Comparison of ENCODE assay signal across 1 cellular context in genomic region chr3:122536634-122537033, GRCh38.
TF ChIP-seq lines count a peak whose summit lies in the region.

No MANE protein-coding gene starts in this region.

TF ChIP-seq in H1, 55 proteins besides CTCF, POLR2A, EP300 and RAD21:
- no peak for TF ChIP-seq CREB1 (IDR thresholded peaks at IDR 0.05)
- TF ChIP-seq TEAD4 (IDR thresholded peaks at IDR 0.05; ENCODE audit: low read depth, low read length) = no peak
- no peak for TF ChIP-seq TAF7 (optimal IDR thresholded peaks at IDR 0.05; ENCODE audit: borderline replicate concordance, low read depth, low read length)
- TF ChIP-seq, protein P1, sequence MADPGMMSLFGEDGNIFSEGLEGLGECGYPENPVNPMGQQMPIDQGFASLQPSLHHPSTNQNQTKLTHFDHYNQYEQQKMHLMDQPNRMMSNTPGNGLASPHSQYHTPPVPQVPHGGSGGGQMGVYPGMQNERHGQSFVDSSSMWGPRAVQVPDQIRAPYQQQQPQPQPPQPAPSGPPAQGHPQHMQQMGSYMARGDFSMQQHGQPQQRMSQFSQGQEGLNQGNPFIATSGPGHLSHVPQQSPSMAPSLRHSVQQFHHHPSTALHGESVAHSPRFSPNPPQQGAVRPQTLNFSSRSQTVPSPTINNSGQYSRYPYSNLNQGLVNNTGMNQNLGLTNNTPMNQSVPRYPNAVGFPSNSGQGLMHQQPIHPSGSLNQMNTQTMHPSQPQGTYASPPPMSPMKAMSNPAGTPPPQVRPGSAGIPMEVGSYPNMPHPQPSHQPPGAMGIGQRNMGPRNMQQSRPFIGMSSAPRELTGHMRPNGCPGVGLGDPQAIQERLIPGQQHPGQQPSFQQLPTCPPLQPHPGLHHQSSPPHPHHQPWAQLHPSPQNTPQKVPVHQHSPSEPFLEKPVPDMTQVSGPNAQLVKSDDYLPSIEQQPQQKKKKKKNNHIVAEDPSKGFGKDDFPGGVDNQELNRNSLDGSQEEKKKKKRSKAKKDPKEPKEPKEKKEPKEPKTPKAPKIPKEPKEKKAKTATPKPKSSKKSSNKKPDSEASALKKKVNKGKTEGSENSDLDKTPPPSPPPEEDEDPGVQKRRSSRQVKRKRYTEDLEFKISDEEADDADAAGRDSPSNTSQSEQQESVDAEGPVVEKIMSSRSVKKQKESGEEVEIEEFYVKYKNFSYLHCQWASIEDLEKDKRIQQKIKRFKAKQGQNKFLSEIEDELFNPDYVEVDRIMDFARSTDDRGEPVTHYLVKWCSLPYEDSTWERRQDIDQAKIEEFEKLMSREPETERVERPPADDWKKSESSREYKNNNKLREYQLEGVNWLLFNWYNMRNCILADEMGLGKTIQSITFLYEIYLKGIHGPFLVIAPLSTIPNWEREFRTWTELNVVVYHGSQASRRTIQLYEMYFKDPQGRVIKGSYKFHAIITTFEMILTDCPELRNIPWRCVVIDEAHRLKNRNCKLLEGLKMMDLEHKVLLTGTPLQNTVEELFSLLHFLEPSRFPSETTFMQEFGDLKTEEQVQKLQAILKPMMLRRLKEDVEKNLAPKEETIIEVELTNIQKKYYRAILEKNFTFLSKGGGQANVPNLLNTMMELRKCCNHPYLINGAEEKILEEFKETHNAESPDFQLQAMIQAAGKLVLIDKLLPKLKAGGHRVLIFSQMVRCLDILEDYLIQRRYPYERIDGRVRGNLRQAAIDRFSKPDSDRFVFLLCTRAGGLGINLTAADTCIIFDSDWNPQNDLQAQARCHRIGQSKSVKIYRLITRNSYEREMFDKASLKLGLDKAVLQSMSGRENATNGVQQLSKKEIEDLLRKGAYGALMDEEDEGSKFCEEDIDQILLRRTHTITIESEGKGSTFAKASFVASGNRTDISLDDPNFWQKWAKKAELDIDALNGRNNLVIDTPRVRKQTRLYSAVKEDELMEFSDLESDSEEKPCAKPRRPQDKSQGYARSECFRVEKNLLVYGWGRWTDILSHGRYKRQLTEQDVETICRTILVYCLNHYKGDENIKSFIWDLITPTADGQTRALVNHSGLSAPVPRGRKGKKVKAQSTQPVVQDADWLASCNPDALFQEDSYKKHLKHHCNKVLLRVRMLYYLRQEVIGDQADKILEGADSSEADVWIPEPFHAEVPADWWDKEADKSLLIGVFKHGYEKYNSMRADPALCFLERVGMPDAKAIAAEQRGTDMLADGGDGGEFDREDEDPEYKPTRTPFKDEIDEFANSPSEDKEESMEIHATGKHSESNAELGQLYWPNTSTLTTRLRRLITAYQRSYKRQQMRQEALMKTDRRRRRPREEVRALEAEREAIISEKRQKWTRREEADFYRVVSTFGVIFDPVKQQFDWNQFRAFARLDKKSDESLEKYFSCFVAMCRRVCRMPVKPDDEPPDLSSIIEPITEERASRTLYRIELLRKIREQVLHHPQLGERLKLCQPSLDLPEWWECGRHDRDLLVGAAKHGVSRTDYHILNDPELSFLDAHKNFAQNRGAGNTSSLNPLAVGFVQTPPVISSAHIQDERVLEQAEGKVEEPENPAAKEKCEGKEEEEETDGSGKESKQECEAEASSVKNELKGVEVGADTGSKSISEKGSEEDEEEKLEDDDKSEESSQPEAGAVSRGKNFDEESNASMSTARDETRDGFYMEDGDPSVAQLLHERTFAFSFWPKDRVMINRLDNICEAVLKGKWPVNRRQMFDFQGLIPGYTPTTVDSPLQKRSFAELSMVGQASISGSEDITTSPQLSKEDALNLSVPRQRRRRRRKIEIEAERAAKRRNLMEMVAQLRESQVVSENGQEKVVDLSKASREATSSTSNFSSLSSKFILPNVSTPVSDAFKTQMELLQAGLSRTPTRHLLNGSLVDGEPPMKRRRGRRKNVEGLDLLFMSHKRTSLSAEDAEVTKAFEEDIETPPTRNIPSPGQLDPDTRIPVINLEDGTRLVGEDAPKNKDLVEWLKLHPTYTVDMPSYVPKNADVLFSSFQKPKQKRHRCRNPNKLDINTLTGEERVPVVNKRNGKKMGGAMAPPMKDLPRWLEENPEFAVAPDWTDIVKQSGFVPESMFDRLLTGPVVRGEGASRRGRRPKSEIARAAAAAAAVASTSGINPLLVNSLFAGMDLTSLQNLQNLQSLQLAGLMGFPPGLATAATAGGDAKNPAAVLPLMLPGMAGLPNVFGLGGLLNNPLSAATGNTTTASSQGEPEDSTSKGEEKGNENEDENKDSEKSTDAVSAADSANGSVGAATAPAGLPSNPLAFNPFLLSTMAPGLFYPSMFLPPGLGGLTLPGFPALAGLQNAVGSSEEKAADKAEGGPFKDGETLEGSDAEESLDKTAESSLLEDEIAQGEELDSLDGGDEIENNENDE (IDR thresholded peaks at IDR 0.05; ENCODE audit: insufficient replicate concordance, low read length) = no peak
- no peak for TF ChIP-seq SRF (IDR thresholded peaks at IDR 0.05; ENCODE audit: low read depth, low read length)
